In the genomic region with DNA sequence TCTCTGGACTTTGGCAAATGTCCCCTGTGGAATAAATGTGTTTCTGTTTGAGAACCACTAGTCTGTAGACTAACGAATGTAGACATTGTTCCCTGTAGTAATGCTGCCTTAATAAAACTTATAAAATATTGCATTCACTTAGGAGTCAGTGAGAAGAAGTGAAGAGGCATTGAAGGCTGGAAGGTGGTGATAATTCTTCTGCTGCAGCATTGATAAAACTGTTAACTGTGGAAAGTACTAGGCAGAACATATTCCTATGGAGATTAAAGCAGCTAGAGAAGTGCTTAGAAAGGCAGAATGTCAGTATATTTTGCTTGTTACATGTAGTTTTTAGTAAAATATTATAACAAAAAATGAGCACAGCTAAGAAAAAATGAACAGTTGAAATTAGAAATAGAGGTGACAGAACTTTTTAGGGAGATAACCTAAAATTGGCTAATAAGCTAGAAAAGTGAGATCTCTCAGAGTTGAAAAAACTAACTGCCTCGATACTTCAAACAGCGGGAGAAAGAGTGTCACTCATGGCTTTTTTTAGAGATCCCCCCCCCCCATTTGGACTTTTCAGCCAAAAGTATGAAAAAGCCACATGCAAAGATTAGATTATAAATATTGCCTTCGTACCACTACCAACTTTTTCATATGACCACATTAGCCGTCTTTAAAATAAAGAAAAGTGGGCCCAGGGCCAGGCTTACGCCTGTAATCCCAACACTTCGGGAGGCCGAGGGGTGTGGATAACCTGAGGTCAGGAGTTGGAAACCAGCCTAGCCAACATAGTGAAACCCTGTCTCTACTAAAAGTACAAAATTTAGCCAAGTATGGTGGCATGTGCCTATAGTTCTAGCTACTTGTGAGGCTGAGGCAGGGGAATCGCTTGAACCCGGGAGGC, we compare ENCODE assay signal across 1 cellular context.
A peak's percentile ranks its signal among the peaks of the same experiment; 100 is the strongest.
TF ChIP-seq lines count a peak whose summit lies in the region.

No MANE protein-coding gene starts in this region.

TF ChIP-seq in K562, 482 proteins besides CTCF, POLR2A, EP300 and RAD21 (continued from another document and continues in another):
- TF ChIP-seq, protein P1, sequence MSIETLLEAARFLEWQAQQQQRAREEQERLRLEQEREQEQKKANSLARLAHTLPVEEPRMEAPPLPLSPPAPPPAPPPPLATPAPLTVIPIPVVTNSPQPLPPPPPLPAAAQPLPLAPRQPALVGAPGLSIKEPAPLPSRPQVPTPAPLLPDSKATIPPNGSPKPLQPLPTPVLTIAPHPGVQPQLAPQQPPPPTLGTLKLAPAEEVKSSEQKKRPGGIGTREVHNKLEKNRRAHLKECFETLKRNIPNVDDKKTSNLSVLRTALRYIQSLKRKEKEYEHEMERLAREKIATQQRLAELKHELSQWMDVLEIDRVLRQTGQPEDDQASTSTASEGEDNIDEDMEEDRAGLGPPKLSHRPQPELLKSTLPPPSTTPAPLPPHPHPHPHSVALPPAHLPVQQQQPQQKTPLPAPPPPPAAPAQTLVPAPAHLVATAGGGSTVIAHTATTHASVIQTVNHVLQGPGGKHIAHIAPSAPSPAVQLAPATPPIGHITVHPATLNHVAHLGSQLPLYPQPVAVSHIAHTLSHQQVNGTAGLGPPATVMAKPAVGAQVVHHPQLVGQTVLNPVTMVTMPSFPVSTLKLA (conservative IDR thresholded peaks at IDR 0.05) = no peak; a peak in 1 of 4 replicates
- TF ChIP-seq NR2C1 (IDR thresholded peaks at IDR 0.05) (no peak), NR2C1 (tag; IDR thresholded peaks at IDR 0.05) (no peak), ZNF584 (CRISPR knock-in tag; IDR thresholded peaks at IDR 0.05; ENCODE audit: low read depth) (no peak), RBM25 (IDR thresholded peaks at IDR 0.05; ENCODE audit: low read depth, low read length, severe bottlenecking) (no peak), HSF4 (CRISPR knock-in tag; IDR thresholded peaks at IDR 0.05; ENCODE audit: borderline replicate concordance) (no peak), GTF2B (IDR thresholded peaks at IDR 0.05; ENCODE audit: extremely low read depth, insufficient read length) (no peak), TRIM28 (IDR thresholded peaks at IDR 0.05) (no peak), CCAR2 (IDR thresholded peaks at IDR 0.05; ENCODE audit: low read depth, low read length) (no peak), BCLAF1 (IDR thresholded peaks at IDR 0.05; ENCODE audit: borderline replicate concordance in 1 of 2, control insufficient read depth in 1 of 2, low read depth in 2 of 2, low read length in 1 of 2) (no peak), NCOA1 (IDR thresholded peaks at IDR 0.05; ENCODE audit: low read depth) (peak; percentile 43; the same call in 1 of the 2 replicates), GABPB2 (CRISPR knock-in tag; conservative IDR thresholded peaks at IDR 0.05) (no peak), ZNF717 (CRISPR knock-in tag; IDR thresholded peaks at IDR 0.05) (no peak), MYNN (IDR thresholded peaks at IDR 0.05) (no peak), MYNN (CRISPR knock-in tag; IDR thresholded peaks at IDR 0.05) (no peak), BRD9 (IDR thresholded peaks at IDR 0.05; ENCODE audit: low read depth, partially characterized antibody) (no peak), CBX5 (IDR thresholded peaks at IDR 0.05; ENCODE audit: borderline replicate concordance, low read depth) (no peak), SMC3 (conservative IDR thresholded peaks at IDR 0.05; ENCODE audit: insufficient read depth, low read depth, low read length) (no peak), FOXK2 (conservative IDR thresholded peaks at IDR 0.05 in 1 of 2, IDR thresholded peaks at IDR 0.05 in 1 of 2; ENCODE audit: low read depth in 2 of 2) (no peak), TAF1 (IDR thresholded peaks at IDR 0.05; ENCODE audit: control insufficient read depth, extremely low read depth, insufficient read depth, low read length, severe bottlenecking) (no peak), DEAF1 (CRISPR knock-in tag; IDR thresholded peaks at IDR 0.05) (no peak), ZNF184 (CRISPR knock-in tag; IDR thresholded peaks at IDR 0.05) (no peak), SMARCA4 (IDR thresholded peaks at IDR 0.05) (peak; percentile 87), MAFF (IDR thresholded peaks at IDR 0.05; ENCODE audit: low read length) (0 out of 2 replicates have a peak, but pooled peaks have one; percentile 19), TEAD2 (tag; IDR thresholded peaks at IDR 0.05) (no peak), NUFIP1 (IDR thresholded peaks at IDR 0.05; ENCODE audit: partially characterized antibody) (no peak), ARID4B (CRISPR knock-in tag; IDR thresholded peaks at IDR 0.05) (no peak), CTCFL (IDR thresholded peaks at IDR 0.05; ENCODE audit: borderline replicate concordance, insufficient read depth, low read depth, low read length, poor library complexity, severe bottlenecking) (no peak)
- TF ChIP-seq, protein P2, sequence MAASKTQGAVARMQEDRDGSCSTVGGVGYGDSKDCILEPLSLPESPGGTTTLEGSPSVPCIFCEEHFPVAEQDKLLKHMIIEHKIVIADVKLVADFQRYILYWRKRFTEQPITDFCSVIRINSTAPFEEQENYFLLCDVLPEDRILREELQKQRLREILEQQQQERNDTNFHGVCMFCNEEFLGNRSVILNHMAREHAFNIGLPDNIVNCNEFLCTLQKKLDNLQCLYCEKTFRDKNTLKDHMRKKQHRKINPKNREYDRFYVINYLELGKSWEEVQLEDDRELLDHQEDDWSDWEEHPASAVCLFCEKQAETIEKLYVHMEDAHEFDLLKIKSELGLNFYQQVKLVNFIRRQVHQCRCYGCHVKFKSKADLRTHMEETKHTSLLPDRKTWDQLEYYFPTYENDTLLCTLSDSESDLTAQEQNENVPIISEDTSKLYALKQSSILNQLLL (CRISPR knock-in tag; IDR thresholded peaks at IDR 0.05; ENCODE audit: borderline replicate concordance) = no peak
- TF ChIP-seq, protein P3, sequence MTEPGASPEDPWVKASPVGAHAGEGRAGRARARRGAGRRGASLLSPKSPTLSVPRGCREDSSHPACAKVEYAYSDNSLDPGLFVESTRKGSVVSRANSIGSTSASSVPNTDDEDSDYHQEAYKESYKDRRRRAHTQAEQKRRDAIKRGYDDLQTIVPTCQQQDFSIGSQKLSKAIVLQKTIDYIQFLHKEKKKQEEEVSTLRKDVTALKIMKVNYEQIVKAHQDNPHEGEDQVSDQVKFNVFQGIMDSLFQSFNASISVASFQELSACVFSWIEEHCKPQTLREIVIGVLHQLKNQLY (CRISPR knock-in tag; conservative IDR thresholded peaks at IDR 0.05) = no peak
- TF ChIP-seq, protein P4, sequence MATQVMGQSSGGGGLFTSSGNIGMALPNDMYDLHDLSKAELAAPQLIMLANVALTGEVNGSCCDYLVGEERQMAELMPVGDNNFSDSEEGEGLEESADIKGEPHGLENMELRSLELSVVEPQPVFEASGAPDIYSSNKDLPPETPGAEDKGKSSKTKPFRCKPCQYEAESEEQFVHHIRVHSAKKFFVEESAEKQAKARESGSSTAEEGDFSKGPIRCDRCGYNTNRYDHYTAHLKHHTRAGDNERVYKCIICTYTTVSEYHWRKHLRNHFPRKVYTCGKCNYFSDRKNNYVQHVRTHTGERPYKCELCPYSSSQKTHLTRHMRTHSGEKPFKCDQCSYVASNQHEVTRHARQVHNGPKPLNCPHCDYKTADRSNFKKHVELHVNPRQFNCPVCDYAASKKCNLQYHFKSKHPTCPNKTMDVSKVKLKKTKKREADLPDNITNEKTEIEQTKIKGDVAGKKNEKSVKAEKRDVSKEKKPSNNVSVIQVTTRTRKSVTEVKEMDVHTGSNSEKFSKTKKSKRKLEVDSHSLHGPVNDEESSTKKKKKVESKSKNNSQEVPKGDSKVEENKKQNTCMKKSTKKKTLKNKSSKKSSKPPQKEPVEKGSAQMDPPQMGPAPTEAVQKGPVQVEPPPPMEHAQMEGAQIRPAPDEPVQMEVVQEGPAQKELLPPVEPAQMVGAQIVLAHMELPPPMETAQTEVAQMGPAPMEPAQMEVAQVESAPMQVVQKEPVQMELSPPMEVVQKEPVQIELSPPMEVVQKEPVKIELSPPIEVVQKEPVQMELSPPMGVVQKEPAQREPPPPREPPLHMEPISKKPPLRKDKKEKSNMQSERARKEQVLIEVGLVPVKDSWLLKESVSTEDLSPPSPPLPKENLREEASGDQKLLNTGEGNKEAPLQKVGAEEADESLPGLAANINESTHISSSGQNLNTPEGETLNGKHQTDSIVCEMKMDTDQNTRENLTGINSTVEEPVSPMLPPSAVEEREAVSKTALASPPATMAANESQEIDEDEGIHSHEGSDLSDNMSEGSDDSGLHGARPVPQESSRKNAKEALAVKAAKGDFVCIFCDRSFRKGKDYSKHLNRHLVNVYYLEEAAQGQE (CRISPR knock-in tag; IDR thresholded peaks at IDR 0.05; ENCODE audit: low read depth) = no peak
